26 cellular contexts compared by ENCODE assay signal in the genomic region with DNA sequence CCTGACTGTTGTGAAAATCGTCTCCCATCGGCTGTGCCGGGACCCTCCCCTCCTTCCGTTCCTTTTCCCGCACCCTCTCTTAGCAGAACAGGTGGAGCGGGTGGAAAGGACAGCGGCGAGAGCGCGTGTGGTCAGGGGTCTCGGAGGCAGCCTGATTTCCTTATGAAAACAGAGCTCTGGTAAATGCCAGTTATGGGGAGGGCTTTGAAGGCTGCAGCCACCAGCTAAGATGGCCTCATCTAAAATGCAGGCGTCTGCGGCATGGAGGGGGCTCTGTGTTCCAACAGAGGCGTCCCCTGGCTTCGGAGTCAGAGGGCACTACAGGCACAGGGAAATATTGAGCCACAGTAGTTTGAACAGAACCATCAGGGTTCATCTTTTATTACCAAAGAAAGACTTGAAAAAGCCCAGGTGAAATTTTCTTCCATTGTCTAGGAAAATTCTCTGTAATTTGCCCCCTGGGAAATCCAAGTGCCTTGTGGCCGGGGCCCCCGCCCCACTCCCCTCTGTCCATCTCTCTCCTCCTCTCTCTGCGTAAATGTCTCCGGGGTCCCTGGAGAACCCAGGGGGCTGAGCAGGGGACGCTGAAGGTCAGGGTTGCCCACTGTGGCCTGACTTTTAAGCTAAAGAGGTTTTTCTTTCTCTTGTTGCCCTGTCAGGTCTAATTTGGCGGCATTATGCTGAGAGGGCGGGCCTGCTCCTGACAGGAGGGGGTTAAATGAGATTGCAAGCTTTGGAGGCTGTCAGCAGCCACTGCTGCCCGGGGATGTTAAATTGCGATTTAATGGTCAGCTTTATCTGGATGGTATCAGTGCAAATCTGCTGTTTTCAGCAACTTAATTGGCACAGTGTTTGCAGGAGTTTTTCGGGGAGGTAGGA.
DNase-seq lines count a peak whose midpoint lies in the region; ATAC-seq, FAIRE-seq and TF ChIP-seq lines count a peak whose summit lies in the region.
"Had no signal": no experiment of that assay in that cellular context is flagged by ENCODE, and none has a peak within 500 bp of the region (broad histone marks: within the 10 kb centered on the region; RNA-seq: fewer than 3 reads in every experiment).

No MANE protein-coding gene starts in this region.

- peak overlapping the region; percentile 32; the same call in 1 of the 2 replicates for H3K4me2 ChIP-seq in GM23338
- H3K4me2 ChIP-seq: BLaER1, SK-N-SH had no signal

- H3K4me3 ChIP-seq in GM23338, result no peak overlapping the region
- peak overlapping the region in 37 of 59 donors; percentile 1 to 57 (median 26) for H3K4me3 ChIP-seq in dorsolateral prefrontal cortex
- H3K4me3 ChIP-seq in small intestine (ENCODE audit: low read depth in 1 of 2, low read length in 2 of 2), result no peak overlapping the region
- H3K4me3 ChIP-seq: BLaER1, body of pancreas, esophagus muscularis mucosa, left lung, upper lobe of right lung had no signal

- no peak for FAIRE-seq in small intestine (lab: Jason Lieb, UNC)

- peaks cover 12% of the 10 kb centered on the region; the same call in 2 of the 3 replicates for H3K9me3 Mint-ChIP-seq in GM23338
- peaks cover 7% of the 10 kb centered on the region for H3K9me3 Mint-ChIP-seq in neural crest cell
- peaks cover 13% of the 10 kb centered on the region for H3K9me3 Mint-ChIP-seq in mesothelial cell of epicardium
- peaks cover 14 to 24% of the 10 kb centered on the region in 2 donors for H3K9me3 Mint-ChIP-seq in stimulated activated naive CD8-positive, alpha-beta T cell treated with anti-CD3 and anti-CD28 coated beads, Interleukin-15, amount 100 ng/mL, for 72 hours
- H3K9me3 Mint-ChIP-seq in activated naive CD8-positive, alpha-beta T cell treated with anti-CD3 and anti-CD28 coated beads, Interleukin-2, amount 50 U/mL, for 24 hours, result peaks cover 14% of the 10 kb centered on the region
- H3K9me3 Mint-ChIP-seq: immature natural killer cell had no signal

- intact Hi-C loops in dorsolateral prefrontal cortex (cut with DNase I), result loop anchor here in 1 of 2 donors (10.0 kb wide), 1 partner anchor 91 kb away; the partner anchor contains the start of gene SOX1

- no peaks in the 10 kb centered on the region for H3K27me3 ChIP-seq in GM23338 (ENCODE audit: insufficient read depth)
- H3K27me3 ChIP-seq in dorsolateral prefrontal cortex, result peaks cover 0 to 66% (median 17%) of the 10 kb centered on the region in 45 donors
- peaks cover 0 to 7% of the 10 kb centered on the region in 2 donors for H3K27me3 ChIP-seq in small intestine (ENCODE audit: control insufficient read depth in 2 of 2, insufficient read depth in 2 of 2, low read length in 2 of 2)
- H3K27me3 ChIP-seq: BLaER1 had no signal

- no peaks in the 10 kb centered on the region for H3K36me3 ChIP-seq in GM23338 (ENCODE audit: insufficient read depth)
- no peaks in the 10 kb centered on the region for H3K36me3 ChIP-seq in small intestine (ENCODE audit: control insufficient read depth in 2 of 2, insufficient read depth in 2 of 2, low read length in 2 of 2)
- H3K36me3 ChIP-seq: BLaER1, esophagus muscularis mucosa, left lung, upper lobe of right lung had no signal

- H2AFZ ChIP-seq in GM23338, result peak overlapping the region; percentile 76

- peaks cover 24% of the 10 kb centered on the region for H3K4me1 Mint-ChIP-seq in GM23338
- peaks cover 46% of the 10 kb centered on the region for H3K4me1 Mint-ChIP-seq in neural crest cell
- H3K4me1 Mint-ChIP-seq in mesothelial cell of epicardium, result peaks cover 3% of the 10 kb centered on the region
- no peaks in the 10 kb centered on the region for H3K4me1 Mint-ChIP-seq in stimulated activated naive CD8-positive, alpha-beta T cell treated with anti-CD3 and anti-CD28 coated beads, Interleukin-15, amount 100 ng/mL, for 72 hours
- no peaks in the 10 kb centered on the region for H3K4me1 Mint-ChIP-seq in activated naive CD8-positive, alpha-beta T cell treated with anti-CD3 and anti-CD28 coated beads, Interleukin-2, amount 50 U/mL, for 24 hours
- H3K4me1 Mint-ChIP-seq: activated CD4-positive, alpha-beta T cell treated with anti-CD3 and anti-CD28 coated beads for 36 hours; immature natural killer cell; T-helper 17 cell had no signal

- peaks cover 6% of the 10 kb centered on the region; the same call in 1 of the 2 replicates for H3K9me2 ChIP-seq in GM23338 (ENCODE audit: insufficient read depth)
- H3K9me2 ChIP-seq: SK-N-SH had no signal

- no peaks in the 10 kb centered on the region for H4K20me1 ChIP-seq in GM23338 (replicated peaks; ENCODE audit: insufficient read depth)
- H4K20me1 ChIP-seq: BLaER1 had no signal

- TF ChIP-seq CTCF in GM23338 (conservative IDR thresholded peaks at IDR 0.05; ENCODE audit: low read depth in 2 of 2) (no peak), dorsolateral prefrontal cortex (IDR thresholded peaks at IDR 0.05 in 54 of 56, conservative IDR thresholded peaks at IDR 0.05 in 2 of 56; ENCODE audit: low read depth in 1 of 56, partially characterized antibody in 56 of 56) (no peak), neural crest cell (conservative IDR thresholded peaks at IDR 0.05) (no peak), mesothelial cell of epicardium (IDR thresholded peaks at IDR 0.05; ENCODE audit: unreplicated experiment) (no peak)

- DNase-seq in GM23338 (ENCODE audit: low spot score), result no peak
- DNase-seq in NCI-H345 (lab: John Stamatoyannopoulos, UW), result peak; percentile 44
- no peak for DNase-seq in dorsolateral prefrontal cortex
- no peak for DNase-seq in neural crest cell (ENCODE audit: low read depth, low spot score)
- DNase-seq in mesothelial cell of epicardium (ENCODE audit: low spot score in 2 of 2, unreplicated experiment in 2 of 2), result no peak
- DNase-seq in stimulated activated naive CD8-positive, alpha-beta T cell treated with anti-CD3 and anti-CD28 coated beads, Interleukin-15, amount 100 ng/mL, for 72 hours, result no peak
- no peak for DNase-seq in small intestine
- no peak for DNase-seq in activated naive CD8-positive, alpha-beta T cell treated with anti-CD3 and anti-CD28 coated beads, Interleukin-2, amount 50 U/mL, for 24 hours
- DNase-seq: activated CD4-positive, alpha-beta T cell treated with anti-CD3 and anti-CD28 coated beads for 36 hours; activated gamma-delta T cell treated with Interleukin-2 at 50 U/mL for 16 hours; body of pancreas; effector memory CD4-positive, alpha-beta T cell; immature natural killer cell; IMR-90; left lung; midbrain; NCI-H1048; NCI-H2029; SK-N-SH; T-helper 17 cell; upper lobe of right lung had no signal

- H3K27me3 Mint-ChIP-seq in GM23338 (ENCODE audit: insufficient read depth, low read depth, poor library complexity) (peaks cover 24% of the 10 kb centered on the region), neural crest cell (ENCODE audit: low read depth) (peaks cover 14% of the 10 kb centered on the region), mesothelial cell of epicardium (ENCODE audit: low read depth) (peaks cover 57% of the 10 kb centered on the region)
- peaks cover 46% of the 10 kb centered on the region for H3K27me3 Mint-ChIP-seq in stimulated activated naive CD8-positive, alpha-beta T cell treated with anti-CD3 and anti-CD28 coated beads, Interleukin-15, amount 100 ng/mL, for 72 hours
- H3K27me3 Mint-ChIP-seq in activated naive CD8-positive, alpha-beta T cell treated with anti-CD3 and anti-CD28 coated beads, Interleukin-2, amount 50 U/mL, for 24 hours, result peaks cover 5% of the 10 kb centered on the region

- peaks cover 12% of the 10 kb centered on the region for H3F3A ChIP-seq in GM23338 (replicated peaks; ENCODE audit: low read depth)

- peak; percentile 58 for ATAC-seq in GM23338
- ATAC-seq in stimulated activated naive CD8-positive, alpha-beta T cell treated with anti-CD3 and anti-CD28 coated beads, Interleukin-15, amount 100 ng/mL, for 72 hours, result no peak
- no peak for ATAC-seq in activated naive CD8-positive, alpha-beta T cell treated with anti-CD3 and anti-CD28 coated beads, Interleukin-2, amount 50 U/mL, for 24 hours
- ATAC-seq: activated CD4-positive, alpha-beta T cell treated with anti-CD3 and anti-CD28 coated beads for 36 hours; body of pancreas; HCT116; left lung; T-helper 17 cell; upper lobe of right lung had no signal

- H3K27ac Mint-ChIP-seq in GM23338 (no peak overlapping the region; the same call in 1 of the 2 replicates), neural crest cell (ENCODE audit: unreplicated experiment) (no peak overlapping the region), mesothelial cell of epicardium (no peak overlapping the region)
- no peak overlapping the region for H3K27ac Mint-ChIP-seq in stimulated activated naive CD8-positive, alpha-beta T cell treated with anti-CD3 and anti-CD28 coated beads, Interleukin-15, amount 100 ng/mL, for 72 hours
- H3K27ac Mint-ChIP-seq in activated naive CD8-positive, alpha-beta T cell treated with anti-CD3 and anti-CD28 coated beads, Interleukin-2, amount 50 U/mL, for 24 hours, result no peak overlapping the region
- H3K27ac Mint-ChIP-seq: activated CD4-positive, alpha-beta T cell treated with anti-CD3 and anti-CD28 coated beads for 36 hours; immature natural killer cell; natural killer cell treated with Interleukin-12 subunit alpha and Interleukin-12 subunit beta and Interleukin-15 and Interleukin-18, amount 100 ng/mL, for 72 hours; T-helper 17 cell had no signal

- no peak overlapping the region for H3K27ac ChIP-seq in GM23338 (ENCODE audit: low read depth)
- peak overlapping the region in 2 of 59 donors; percentile 16 to 24 for H3K27ac ChIP-seq in dorsolateral prefrontal cortex
- no peak overlapping the region for H3K27ac ChIP-seq in small intestine (ENCODE audit: low read depth in 1 of 2, low read length in 1 of 2)
- H3K27ac ChIP-seq: BLaER1, body of pancreas, esophagus muscularis mucosa, left lung, RWPE1, upper lobe of right lung had no signal

- H3K36me3 Mint-ChIP-seq in GM23338 (ENCODE audit: low read depth), result 0 out of 3 replicates have a peak, but pooled peaks cover 2% of the 10 kb centered on the region
- no peaks in the 10 kb centered on the region for H3K36me3 Mint-ChIP-seq in neural crest cell (ENCODE audit: low read depth)
- H3K36me3 Mint-ChIP-seq in mesothelial cell of epicardium, result no peaks in the 10 kb centered on the region
- H3K36me3 Mint-ChIP-seq in activated naive CD8-positive, alpha-beta T cell treated with anti-CD3 and anti-CD28 coated beads, Interleukin-2, amount 50 U/mL, for 24 hours (ENCODE audit: low read depth), result peaks cover 5% of the 10 kb centered on the region
- H3K36me3 Mint-ChIP-seq: immature natural killer cell; natural killer cell treated with Interleukin-12 subunit alpha and Interleukin-12 subunit beta and Interleukin-15 and Interleukin-18, amount 100 ng/mL, for 72 hours had no signal

- H3K79me2 ChIP-seq in GM23338 (replicated peaks; ENCODE audit: insufficient read depth), result no peaks in the 10 kb centered on the region

- H3K4me1 ChIP-seq in GM23338 (ENCODE audit: insufficient read depth) (peaks cover 3% of the 10 kb centered on the region; the same call in 1 of the 2 replicates), small intestine (ENCODE audit: control insufficient read depth in 2 of 2, insufficient read depth in 1 of 2, low read depth in 1 of 2, low read length in 1 of 2) (no peaks in the 10 kb centered on the region)
- H3K4me1 ChIP-seq: body of pancreas, left lung, upper lobe of right lung had no signal

- no peaks in the 10 kb centered on the region for H3K9me3 ChIP-seq in small intestine (ENCODE audit: control insufficient read depth, low read depth)
- H3K9me3 ChIP-seq: BLaER1, body of pancreas, esophagus muscularis mucosa, SK-N-SH, upper lobe of right lung had no signal

- H3K4me3 Mint-ChIP-seq in GM23338 (no peak overlapping the region), neural crest cell (peak overlapping the region; percentile 75), mesothelial cell of epicardium (no peak overlapping the region)
- H3K4me3 Mint-ChIP-seq in stimulated activated naive CD8-positive, alpha-beta T cell treated with anti-CD3 and anti-CD28 coated beads, Interleukin-15, amount 100 ng/mL, for 72 hours, result no peak overlapping the region
- H3K4me3 Mint-ChIP-seq in activated naive CD8-positive, alpha-beta T cell treated with anti-CD3 and anti-CD28 coated beads, Interleukin-2, amount 50 U/mL, for 24 hours, result no peak overlapping the region
- H3K4me3 Mint-ChIP-seq: activated CD4-positive, alpha-beta T cell treated with anti-CD3 and anti-CD28 coated beads for 36 hours; immature natural killer cell; natural killer cell treated with Interleukin-12 subunit alpha and Interleukin-12 subunit beta and Interleukin-15 and Interleukin-18, amount 100 ng/mL, for 72 hours; T-helper 17 cell had no signal

- 38 to 48% (median 46%) methylated on average over 25 of the region's 25 CpGs for WGBS in small intestine, 3 donors

Comparison
In these comparisons a context has a peak if more than half of its experiments do, and no peak if none do; other contexts are left out.
1. H3K4me3 ChIP-seq: peak in dorsolateral prefrontal cortex (37 of 59); none in GM23338 (single experiment) and small intestine (0 of 2).